ENCODE assay signal across 18 cellular contexts in genomic region chr4:183322326-183322725, GRCh38. TPM values are rescaled to one million over a fixed set of nuclear protein-coding genes. Genes with fewer than 3 reads are reported as not detected.
DNase-seq lines count a peak whose midpoint lies in the region; ATAC-seq and TF ChIP-seq lines count a peak whose summit lies in the region.
"Had no signal": no experiment of that assay in that cellular context is flagged by ENCODE, and none has a peak within 500 bp of the region (broad histone marks: within the 10 kb centered on the region; RNA-seq: fewer than 3 reads in every experiment).

TSS of gene CLDN24 (minus strand) at chr4:183322426. CDS start at chr4:183322426, 0 bp downstream.

- H3K14ac ChIP-seq in H9 (ENCODE audit: insufficient read depth, low read length): no peak within 1 kb of the TSS; the same call in 1 of the 2 replicates

- no peak within 1 kb of the TSS for H2BK20ac ChIP-seq in H9 (ENCODE audit: low read depth, low read length, poor library complexity, severe bottlenecking)

- H2BK5ac ChIP-seq in H9 (ENCODE audit: insufficient read length, low read length): no peak within 1 kb of the TSS

- H3K9ac ChIP-seq in H9 (ENCODE audit: extremely low read depth, insufficient read length, low read length): no peak within 1 kb of the TSS

- WGBS in H9 (ENCODE audit: extremely low coverage, insufficient read length, low lambda C conversion rate): no CpG with 5 or more reads among the region's 5 CpGs

- DNase-seq in activated naive CD8-positive, alpha-beta T cell treated with anti-CD3 and anti-CD28 coated beads, Interleukin-2, amount 10 ng/mL, durations not matched to agents 7 days and 5 days: no peak
- DNase-seq in activated naive CD8-positive, alpha-beta T cell treated with anti-CD3 and anti-CD28 coated beads for 36 hours: no peak
- no peak for DNase-seq in H9
- no peak for DNase-seq in stimulated activated effector memory CD8-positive, alpha-beta T cell treated with anti-CD3 and anti-CD28 coated beads, Interleukin-12 subunit alpha, Interleukin-12 subunit beta, amount 100 ng/mL, for 72 hours (ENCODE audit: low spot score in 2 of 2)
- DNase-seq in T-helper 2 cell treated with Interferon-gamma antibody and Interleukin-4, amounts not matched to agents 5 μg/mL and 100 μg/mL, for 36 hours (ENCODE audit: low spot score): no peak
- DNase-seq: AML-193, DMS79 treated with DMSO at 0.1 percent for 48 hours, NCI-H1436, NCI-H2029, NCI-H2171, NCI-H774 had no signal

- H3K4ac ChIP-seq in H9 (ENCODE audit: low read depth, low read length): no peak within 1 kb of the TSS

- no peak within 1 kb of the TSS for H2AFZ ChIP-seq in H9 (ENCODE audit: low read length)

- H4K5ac ChIP-seq in H9 (ENCODE audit: insufficient read length, low read depth, low read length): no peak within 1 kb of the TSS

- H3K27ac Mint-ChIP-seq in activated naive CD8-positive, alpha-beta T cell treated with anti-CD3 and anti-CD28 coated beads, Interleukin-2, amount 10 ng/mL, durations not matched to agents 7 days and 5 days: peak within 1 kb of the TSS; percentile 74
- no peak within 1 kb of the TSS for H3K27ac Mint-ChIP-seq in activated naive CD8-positive, alpha-beta T cell treated with anti-CD3 and anti-CD28 coated beads for 36 hours
- peak within 1 kb of the TSS in 2 of 3 experiments; percentile 7 to 44; a peak in 2 of 7 replicates for H3K27ac Mint-ChIP-seq in H9
- H3K27ac Mint-ChIP-seq in stimulated activated effector memory CD8-positive, alpha-beta T cell treated with anti-CD3 and anti-CD28 coated beads, Interleukin-12 subunit alpha, Interleukin-12 subunit beta, amount 100 ng/mL, for 72 hours: no peak within 1 kb of the TSS
- H3K27ac Mint-ChIP-seq in T-helper 2 cell treated with Interferon-gamma antibody and Interleukin-4, amounts not matched to agents 5 μg/mL and 100 μg/mL, for 36 hours: no peak within 1 kb of the TSS

- POLR2A ChIA-PET in activated naive CD8-positive, alpha-beta T cell treated with anti-CD3 and anti-CD28 coated beads, Interleukin-2, amount 10 ng/mL, durations not matched to agents 7 days and 5 days (lab: Charles Lee): no interaction called here

- H3K79me1 ChIP-seq in H9 (ENCODE audit: insufficient read depth, low read depth, low read length, poor library complexity, severe bottlenecking): no peaks in the 10 kb centered on the region

- peaks cover 18% of the 10 kb centered on the region for H3K4me1 Mint-ChIP-seq in activated naive CD8-positive, alpha-beta T cell treated with anti-CD3 and anti-CD28 coated beads, Interleukin-2, amount 10 ng/mL, durations not matched to agents 7 days and 5 days
- H3K4me1 Mint-ChIP-seq in activated naive CD8-positive, alpha-beta T cell treated with anti-CD3 and anti-CD28 coated beads for 36 hours: peaks cover 12% of the 10 kb centered on the region
- peaks cover 0 to 7% of the 10 kb centered on the region in 2 experiments; a peak in 1 of 4 replicates for H3K4me1 Mint-ChIP-seq in H9
- H3K4me1 Mint-ChIP-seq in stimulated activated effector memory CD8-positive, alpha-beta T cell treated with anti-CD3 and anti-CD28 coated beads, Interleukin-12 subunit alpha, Interleukin-12 subunit beta, amount 100 ng/mL, for 72 hours: peaks cover 18% of the 10 kb centered on the region
- H3K4me1 Mint-ChIP-seq in T-helper 2 cell treated with Interferon-gamma antibody and Interleukin-4, amounts not matched to agents 5 μg/mL and 100 μg/mL, for 36 hours (ENCODE audit: low read depth): no peaks in the 10 kb centered on the region

- no peaks in the 10 kb centered on the region; the same call in 1 of the 2 replicates for H3K79me2 ChIP-seq in H9 (ENCODE audit: insufficient read depth, low read length)

- no peak within 1 kb of the TSS for H2BK120ac ChIP-seq in H9 (ENCODE audit: low read depth, low read length, poor library complexity, severe bottlenecking)

- H3K27me3 ChIP-seq in H9 (ENCODE audit: insufficient read depth, low read length): no peaks in the 10 kb centered on the region
- H3K27me3 ChIP-seq in layer of hippocampus (ENCODE audit: control insufficient read depth, insufficient read depth, low read length): no peaks in the 10 kb centered on the region

- no peak for TF ChIP-seq CTCF in H9 (conservative IDR thresholded peaks at IDR 0.05)

- peaks cover 2% of the 10 kb centered on the region for H3K36me3 Mint-ChIP-seq in activated naive CD8-positive, alpha-beta T cell treated with anti-CD3 and anti-CD28 coated beads, Interleukin-2, amount 10 ng/mL, durations not matched to agents 7 days and 5 days
- peaks cover 2% of the 10 kb centered on the region for H3K36me3 Mint-ChIP-seq in activated naive CD8-positive, alpha-beta T cell treated with anti-CD3 and anti-CD28 coated beads for 36 hours
- peaks cover 12 to 32% (median 23%) of the 10 kb centered on the region in 3 experiments for H3K36me3 Mint-ChIP-seq in H9 (ENCODE audit: insufficient read depth in 1 of 3, low read depth in 3 of 3)
- no peaks in the 10 kb centered on the region for H3K36me3 Mint-ChIP-seq in stimulated activated effector memory CD8-positive, alpha-beta T cell treated with anti-CD3 and anti-CD28 coated beads, Interleukin-12 subunit alpha, Interleukin-12 subunit beta, amount 100 ng/mL, for 72 hours
- H3K36me3 Mint-ChIP-seq in T-helper 2 cell treated with Interferon-gamma antibody and Interleukin-4, amounts not matched to agents 5 μg/mL and 100 μg/mL, for 36 hours (ENCODE audit: low read depth): no peaks in the 10 kb centered on the region

- H3K4me2 ChIP-seq in H9 (ENCODE audit: insufficient read depth, insufficient read length, low read length): no peak within 1 kb of the TSS

- no peak for ATAC-seq in activated naive CD8-positive, alpha-beta T cell treated with anti-CD3 and anti-CD28 coated beads, Interleukin-2, amount 10 ng/mL, durations not matched to agents 7 days and 5 days (ENCODE audit: low read depth)
- ATAC-seq in stimulated activated effector memory CD8-positive, alpha-beta T cell treated with anti-CD3 and anti-CD28 coated beads, Interleukin-12 subunit alpha, Interleukin-12 subunit beta, amount 100 ng/mL, for 72 hours: no peak
- no peak for ATAC-seq in HG02840 (IDR thresholded peaks at IDR 0.05; ENCODE audit: low FRiP score, unreplicated experiment)
- ATAC-seq: HCT116 had no signal

- no peak within 1 kb of the TSS for H3K56ac ChIP-seq in H9 (ENCODE audit: insufficient read length, low read depth, low read length)

- H2BK12ac ChIP-seq in H9 (ENCODE audit: insufficient read length, low read depth, low read length): no peak within 1 kb of the TSS

- no peak within 1 kb of the TSS for H3K23ac ChIP-seq in H9 (ENCODE audit: insufficient read length, low read depth, low read length)

- H4K20me1 ChIP-seq in H9 (ENCODE audit: control insufficient read depth, insufficient read depth, insufficient read length): no peaks in the 10 kb centered on the region

- H3K23me2 ChIP-seq in H9 (ENCODE audit: insufficient read length, low read depth, low read length, poor library complexity, severe bottlenecking): no peaks in the 10 kb centered on the region

- H3K4me1 ChIP-seq in H9 (ENCODE audit: insufficient read depth, low read length): no peaks in the 10 kb centered on the region

- H3T11ph ChIP-seq in H9 (ENCODE audit: low read length): no peak within 1 kb of the TSS

- peak within 1 kb of the TSS; percentile 39 for H3K4me3 Mint-ChIP-seq in activated naive CD8-positive, alpha-beta T cell treated with anti-CD3 and anti-CD28 coated beads, Interleukin-2, amount 10 ng/mL, durations not matched to agents 7 days and 5 days
- H3K4me3 Mint-ChIP-seq in activated naive CD8-positive, alpha-beta T cell treated with anti-CD3 and anti-CD28 coated beads for 36 hours: no peak within 1 kb of the TSS
- H3K4me3 Mint-ChIP-seq in H9: no peak within 1 kb of the TSS
- peak within 1 kb of the TSS; percentile 18 for H3K4me3 Mint-ChIP-seq in stimulated activated effector memory CD8-positive, alpha-beta T cell treated with anti-CD3 and anti-CD28 coated beads, Interleukin-12 subunit alpha, Interleukin-12 subunit beta, amount 100 ng/mL, for 72 hours
- H3K4me3 Mint-ChIP-seq in T-helper 2 cell treated with Interferon-gamma antibody and Interleukin-4, amounts not matched to agents 5 μg/mL and 100 μg/mL, for 36 hours: no peak within 1 kb of the TSS

- H3K27ac ChIP-seq in H9 (ENCODE audit: insufficient read length, low read depth, low read length) (no peak within 1 kb of the TSS), layer of hippocampus (ENCODE audit: low read depth, low read length) (peak within 1 kb of the TSS; percentile 60)
- H3K27ac ChIP-seq: HL-60, RWPE1 had no signal

- no peak within 1 kb of the TSS for H2BK15ac ChIP-seq in H9 (ENCODE audit: low read depth, low read length)

- no peak within 1 kb of the TSS for H4K91ac ChIP-seq in H9 (ENCODE audit: insufficient read length, low read depth, low read length)

- no peaks in the 10 kb centered on the region for H3K9me3 ChIP-seq in H9 (ENCODE audit: control insufficient read depth, low read depth, low read length)

- peaks cover 11% of the 10 kb centered on the region for H3K27me3 Mint-ChIP-seq in activated naive CD8-positive, alpha-beta T cell treated with anti-CD3 and anti-CD28 coated beads, Interleukin-2, amount 10 ng/mL, durations not matched to agents 7 days and 5 days
- H3K27me3 Mint-ChIP-seq in activated naive CD8-positive, alpha-beta T cell treated with anti-CD3 and anti-CD28 coated beads for 36 hours: peaks cover 4% of the 10 kb centered on the region
- no peaks in the 10 kb centered on the region for H3K27me3 Mint-ChIP-seq in H9 (ENCODE audit: low read depth)
- no peaks in the 10 kb centered on the region for H3K27me3 Mint-ChIP-seq in T-helper 2 cell treated with Interferon-gamma antibody and Interleukin-4, amounts not matched to agents 5 μg/mL and 100 μg/mL, for 36 hours (ENCODE audit: low read depth)

- no peak within 1 kb of the TSS for H2AK5ac ChIP-seq in H9 (ENCODE audit: insufficient read length, low read length)

- H3K9me3 Mint-ChIP-seq in activated naive CD8-positive, alpha-beta T cell treated with anti-CD3 and anti-CD28 coated beads, Interleukin-2, amount 10 ng/mL, durations not matched to agents 7 days and 5 days: no peaks in the 10 kb centered on the region
- no peaks in the 10 kb centered on the region for H3K9me3 Mint-ChIP-seq in activated naive CD8-positive, alpha-beta T cell treated with anti-CD3 and anti-CD28 coated beads for 36 hours
- peaks cover 19 to 20% of the 10 kb centered on the region in 2 experiments for H3K9me3 Mint-ChIP-seq in H9
- no peaks in the 10 kb centered on the region for H3K9me3 Mint-ChIP-seq in stimulated activated effector memory CD8-positive, alpha-beta T cell treated with anti-CD3 and anti-CD28 coated beads, Interleukin-12 subunit alpha, Interleukin-12 subunit beta, amount 100 ng/mL, for 72 hours
- H3K9me3 Mint-ChIP-seq in T-helper 2 cell treated with Interferon-gamma antibody and Interleukin-4, amounts not matched to agents 5 μg/mL and 100 μg/mL, for 36 hours: no peaks in the 10 kb centered on the region

- H4K8ac ChIP-seq in H9 (replicated peaks; ENCODE audit: insufficient read length, low read depth, low read length): no peak within 1 kb of the TSS

- no peak within 1 kb of the TSS for H3K18ac ChIP-seq in H9 (ENCODE audit: insufficient read length, low read depth, low read length)

RNA-seq across cellular contexts. Expression of gene CLDN24, which starts in this region (rescaled TPM):
- total RNA-seq in activated naive CD8-positive, alpha-beta T cell treated with anti-CD3 and anti-CD28 coated beads, Interleukin-2, amount 10 ng/mL, durations not matched to agents 7 days and 5 days: not detected
- total RNA-seq in activated naive CD8-positive, alpha-beta T cell treated with anti-CD3 and anti-CD28 coated beads for 36 hours: not detected
- not detected in 2 replicates for total RNA-seq in H9 (2021)
- total RNA-seq: G401, NCI-H460 had no signal

Comparison
In these comparisons a context has a peak if more than half of its experiments do, and no peak if none do; other contexts are left out.
1. H3K27ac Mint-ChIP-seq: peak in activated naive CD8-positive, alpha-beta T cell treated with anti-CD3 and anti-CD28 coated beads, Interleukin-2, amount 10 ng/mL, durations not matched to agents 7 days and 5 days (single experiment) and H9 (2 of 3); none in activated naive CD8-positive, alpha-beta T cell treated with anti-CD3 and anti-CD28 coated beads for 36 hours (single experiment), stimulated activated effector memory CD8-positive, alpha-beta T cell treated with anti-CD3 and anti-CD28 coated beads, Interleukin-12 subunit alpha, Interleukin-12 subunit beta, amount 100 ng/mL, for 72 hours (single experiment) and T-helper 2 cell treated with Interferon-gamma antibody and Interleukin-4, amounts not matched to agents 5 μg/mL and 100 μg/mL, for 36 hours (single experiment).
2. H3K4me3 Mint-ChIP-seq: peak in activated naive CD8-positive, alpha-beta T cell treated with anti-CD3 and anti-CD28 coated beads, Interleukin-2, amount 10 ng/mL, durations not matched to agents 7 days and 5 days (single experiment) and stimulated activated effector memory CD8-positive, alpha-beta T cell treated with anti-CD3 and anti-CD28 coated beads, Interleukin-12 subunit alpha, Interleukin-12 subunit beta, amount 100 ng/mL, for 72 hours (single experiment); none in activated naive CD8-positive, alpha-beta T cell treated with anti-CD3 and anti-CD28 coated beads for 36 hours (single experiment), H9 (0 of 2) and T-helper 2 cell treated with Interferon-gamma antibody and Interleukin-4, amounts not matched to agents 5 μg/mL and 100 μg/mL, for 36 hours (single experiment).